8 cellular contexts compared by ENCODE assay signal in the genomic region with DNA sequence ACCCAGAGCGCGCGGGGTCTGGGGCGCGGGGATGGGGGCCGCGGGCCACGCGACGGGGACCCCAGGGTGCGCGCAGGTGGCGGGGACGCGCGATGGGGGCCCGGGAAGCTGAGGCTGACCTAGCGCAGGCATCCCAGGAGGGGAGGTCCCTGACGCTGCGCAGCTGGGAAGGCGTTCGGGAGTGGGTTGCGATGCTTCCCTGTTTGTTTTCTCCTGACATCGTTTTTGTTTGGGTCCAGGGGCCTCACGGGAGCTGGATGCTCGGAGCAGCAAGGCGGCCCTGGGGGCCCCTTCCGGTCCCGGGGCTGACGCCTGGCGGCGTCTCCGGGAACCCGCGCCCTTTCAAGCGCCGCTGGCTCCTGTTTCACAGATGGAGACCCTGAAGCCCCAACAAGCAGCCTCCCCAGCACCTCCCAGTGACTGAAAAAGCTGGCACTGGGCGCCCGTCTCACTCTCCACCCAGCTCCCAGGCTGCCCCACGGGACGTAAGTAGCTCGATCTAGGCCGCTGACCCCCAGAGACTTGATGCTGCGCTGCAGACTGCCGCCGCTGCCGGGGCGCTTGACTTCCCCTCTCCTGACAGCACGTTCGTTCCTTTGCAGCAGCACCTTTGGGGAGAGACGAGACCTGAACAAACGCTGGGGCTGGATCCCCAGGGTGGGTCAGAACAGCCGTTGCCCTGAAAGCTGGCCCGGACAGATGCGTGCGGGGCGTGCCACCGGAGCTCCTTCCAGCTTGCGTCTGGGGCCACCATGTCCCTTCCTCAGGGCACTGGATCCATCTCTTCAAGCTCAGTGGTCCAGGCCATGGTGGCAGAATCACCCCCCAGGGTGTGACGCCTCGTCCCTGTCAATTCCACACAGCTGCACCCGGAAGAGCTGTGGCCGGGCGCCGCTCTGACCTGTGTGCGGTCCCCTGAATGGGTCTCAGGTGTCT. TPM values are rescaled to one million over a fixed set of nuclear protein-coding genes. Genes with fewer than 3 reads are reported as not detected.
DNase-seq lines count a peak whose midpoint lies in the region; ATAC-seq and TF ChIP-seq lines count a peak whose summit lies in the region.

No MANE protein-coding gene starts in this region.

- no peak overlapping the region for H3K27ac ChIP-seq in HUES6 (ENCODE audit: low read depth, low read length)

- no peaks in the 10 kb centered on the region for H3K9me3 Mint-ChIP-seq in T-helper 2 cell treated with Interferon-gamma antibody and Interleukin-4, amounts not matched to agents 5 μg/mL and 100 μg/mL, for 36 hours
- H3K9me3 Mint-ChIP-seq in brain: no peaks in the 10 kb centered on the region

- H3K4me3 ChIP-seq in HUES6 (ENCODE audit: low read depth, low read length): peak overlapping the region; percentile 97

- peak in 1 of 2 experiments; percentile 41 for TF ChIP-seq CTCF in brain (conservative IDR thresholded peaks at IDR 0.05)

- no peaks in the 10 kb centered on the region for H3K27me3 Mint-ChIP-seq in T-helper 2 cell treated with Interferon-gamma antibody and Interleukin-4, amounts not matched to agents 5 μg/mL and 100 μg/mL, for 36 hours (ENCODE audit: low read depth)
- H3K27me3 Mint-ChIP-seq in brain: no peaks in the 10 kb centered on the region

- H3K4me1 Mint-ChIP-seq in T-helper 2 cell treated with Interferon-gamma antibody and Interleukin-4, amounts not matched to agents 5 μg/mL and 100 μg/mL, for 36 hours (ENCODE audit: low read depth): peaks cover 9% of the 10 kb centered on the region
- peaks cover 22% of the 10 kb centered on the region for H3K4me1 Mint-ChIP-seq in brain

- DNase-seq in DMS79 treated with DMSO at 0.1 percent for 48 hours (lab: John Stamatoyannopoulos, UW) (peak; percentile 16), inferior parietal cortex (ENCODE audit: extremely low spot score) (peak; percentile 23), NCI-H526 treated with DMSO at 0.1 percent for 48 hours (lab: John Stamatoyannopoulos, UW) (no peak)
- DNase-seq in T-helper 2 cell treated with Interferon-gamma antibody and Interleukin-4, amounts not matched to agents 5 μg/mL and 100 μg/mL, for 36 hours (ENCODE audit: low spot score): peak; percentile 49
- peak; percentile 16 to 20 for DNase-seq in stimulated activated CD4-positive, alpha-beta T cell treated with anti-CD3 and anti-CD28 coated beads, Interleukin-15, amount 100 ng/mL, for 1 hour (ENCODE audit: low read depth in 1 of 2, low spot score in 1 of 2)

- H3K4me3 Mint-ChIP-seq in T-helper 2 cell treated with Interferon-gamma antibody and Interleukin-4, amounts not matched to agents 5 μg/mL and 100 μg/mL, for 36 hours: peak overlapping the region; percentile 79
- peak overlapping the region; percentile 82 to 89 (median 86) for H3K4me3 Mint-ChIP-seq in brain

- peaks cover 18% of the 10 kb centered on the region for H3K36me3 ChIP-seq in HUES6 (ENCODE audit: control insufficient read depth, insufficient read depth, low read length)

- H3K27me3 ChIP-seq in HUES6 (ENCODE audit: control insufficient read depth, insufficient read depth, low read length): no peaks in the 10 kb centered on the region

- H3K27ac Mint-ChIP-seq in T-helper 2 cell treated with Interferon-gamma antibody and Interleukin-4, amounts not matched to agents 5 μg/mL and 100 μg/mL, for 36 hours: peak overlapping the region; percentile 31
- H3K27ac Mint-ChIP-seq in brain: peak overlapping the region in 3 of 5 experiments; percentile 38 to 87 (median 80)

- no peaks in the 10 kb centered on the region for H3K36me3 Mint-ChIP-seq in T-helper 2 cell treated with Interferon-gamma antibody and Interleukin-4, amounts not matched to agents 5 μg/mL and 100 μg/mL, for 36 hours (ENCODE audit: low read depth)
- H3K36me3 Mint-ChIP-seq in brain: peaks cover 17% of the 10 kb centered on the region

- H3K4me1 ChIP-seq in HUES6 (ENCODE audit: control insufficient read depth, insufficient read depth, low read length): peaks cover 7% of the 10 kb centered on the region; the same call in 1 of the 2 replicates

- peak; percentile 22 for ATAC-seq in GM21423 (IDR thresholded peaks at IDR 0.05; ENCODE audit: unreplicated experiment)

- no peaks in the 10 kb centered on the region for H3K9me3 ChIP-seq in HUES6 (ENCODE audit: control insufficient read depth, insufficient read depth, low read depth, low read length)

- H3K9ac ChIP-seq in HUES6 (ENCODE audit: low read length): peak overlapping the region; percentile 49

RNA-seq across cellular contexts. Expression of a gene that starts 0.6 kb away (rescaled TPM):
- polyA plus RNA-seq in brain (ENCODE audit: insufficient read depth, low read depth, low replicate concordance): 49.4 TPM

RNA-seq across cellular contexts. Expression of a gene that starts 33.8 kb away (rescaled TPM):
- polyA plus RNA-seq in brain (ENCODE audit: insufficient read depth, low read depth, low replicate concordance): 80.6 TPM

RNA-seq across cellular contexts. Expression of a gene that starts 42.0 kb away (rescaled TPM):
- 84.9 TPM for polyA plus RNA-seq in brain (ENCODE audit: insufficient read depth, low read depth, low replicate concordance)
